In the genomic region with DNA sequence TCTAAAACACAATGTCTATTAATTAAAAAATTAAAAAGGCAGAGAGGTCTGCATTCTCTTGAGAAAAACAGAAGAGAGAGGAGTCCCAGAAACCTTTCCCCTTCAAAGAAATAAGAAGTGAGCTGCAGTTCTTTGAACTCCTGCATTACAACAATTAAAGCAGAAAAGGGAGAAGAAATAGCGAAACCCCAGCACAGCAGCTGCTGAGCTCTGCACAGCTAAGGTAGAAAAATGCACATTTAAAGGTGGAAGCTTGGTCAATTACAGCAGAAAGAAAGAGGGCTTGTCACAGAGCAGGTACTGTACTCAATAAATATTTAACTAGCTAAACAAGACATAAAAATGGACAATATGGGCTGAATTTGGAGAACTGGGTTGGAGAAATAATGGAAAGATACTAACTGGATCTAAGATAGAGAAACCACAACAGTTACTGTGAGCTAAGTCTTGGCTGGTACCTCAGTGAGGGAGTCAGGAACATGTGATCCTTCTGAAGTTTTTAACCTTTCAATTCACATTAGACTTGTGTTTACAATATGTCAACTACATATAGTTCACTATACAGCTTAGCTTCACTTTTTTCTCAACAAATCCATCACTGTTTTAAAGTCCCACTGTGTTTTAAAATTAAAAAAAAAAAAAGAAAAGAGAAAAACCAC, we compare ENCODE assay signal across 15 cellular contexts.
DNase-seq lines count a peak whose midpoint lies in the region; ATAC-seq and TF ChIP-seq lines count a peak whose summit lies in the region.
"Had no signal": no experiment of that assay in that cellular context is flagged by ENCODE, and none has a peak within 500 bp of the region (broad histone marks: within the 10 kb centered on the region; RNA-seq: fewer than 3 reads in every experiment).

No MANE protein-coding gene starts in this region.

- H3K27ac ChIP-seq in thymus (ENCODE audit: low read depth): peak overlapping the region; percentile 61
- H3K27ac ChIP-seq: BLaER1 treated with 17β-estradiol and CSF1 and Interleukin-3, amounts not matched to agents 10 nM and 100 nM had no signal

- H3K36me3 Mint-ChIP-seq in activated naive CD4-positive, alpha-beta T cell treated with anti-CD3 and anti-CD28 coated beads, Interleukin-2, amount 50 U/mL, for 24 hours: peaks cover 23% of the 10 kb centered on the region
- H3K36me3 Mint-ChIP-seq in T-cell: peaks cover 46% of the 10 kb centered on the region
- no peaks in the 10 kb centered on the region for H3K36me3 Mint-ChIP-seq in effector memory CD8-positive, alpha-beta T cell (ENCODE audit: insufficient read depth)

- no peaks in the 10 kb centered on the region for H3K27me3 Mint-ChIP-seq in activated naive CD4-positive, alpha-beta T cell treated with anti-CD3 and anti-CD28 coated beads, Interleukin-2, amount 50 U/mL, for 24 hours
- H3K27me3 Mint-ChIP-seq in T-cell: no peaks in the 10 kb centered on the region
- H3K27me3 Mint-ChIP-seq in effector memory CD8-positive, alpha-beta T cell: no peaks in the 10 kb centered on the region

- no peaks in the 10 kb centered on the region for H3K27me3 ChIP-seq in thymus (ENCODE audit: control insufficient read depth, insufficient read depth)
- H3K27me3 ChIP-seq: BLaER1 treated with 17β-estradiol and CSF1 and Interleukin-3, amounts not matched to agents 10 nM and 100 nM had no signal

- no peak for DNase-seq in activated naive CD4-positive, alpha-beta T cell (lab: John Stamatoyannopoulos, UW)
- DNase-seq in T-cell: no peak
- DNase-seq in effector memory CD8-positive, alpha-beta T cell: no peak
- no peak for DNase-seq in SKM-1 treated with dmso at 0.1 percent for 144 hours (lab: John Stamatoyannopoulos, UW; ENCODE audit: unreplicated experiment)
- no peak for DNase-seq in foreskin fibroblast
- DNase-seq: DMS79, GOT3, KBM-7, MV-4-11, NCI-H1694 treated with DMSO at 0.1 percent for 48 hours, NCI-H226, NCI-H524 had no signal

- H3K9me3 ChIP-seq in thymus (ENCODE audit: control insufficient read depth): no peaks in the 10 kb centered on the region

- no peak for TF ChIP-seq CTCF in foreskin fibroblast (IDR thresholded peaks at IDR 0.05; ENCODE audit: low read depth, low read length)

- peaks cover 6% of the 10 kb centered on the region for H3K4me1 ChIP-seq in thymus (ENCODE audit: control insufficient read depth, insufficient read depth, low read length)

- POLR2A ChIA-PET in T-cell (lab: Charles Lee): interaction anchor here (0.6 kb wide), 2 partner anchors 297 to 1035 kb away, joined by 3 read pairs; no protein-coding TSS in a partner anchor

- peak overlapping the region; percentile 6 for H3K4me3 Mint-ChIP-seq in activated naive CD4-positive, alpha-beta T cell treated with anti-CD3 and anti-CD28 coated beads, Interleukin-2, amount 50 U/mL, for 24 hours
- H3K4me3 Mint-ChIP-seq in T-cell: peak overlapping the region in 1 of 3 donors; percentile 51
- H3K4me3 Mint-ChIP-seq in effector memory CD8-positive, alpha-beta T cell: no peak overlapping the region

- WGBS in thymus: 15% methylated on average over 1 of the region's 1 CpG

- H3K27ac Mint-ChIP-seq in activated naive CD4-positive, alpha-beta T cell treated with anti-CD3 and anti-CD28 coated beads, Interleukin-2, amount 50 U/mL, for 24 hours: peak overlapping the region; percentile 2
- peak overlapping the region; percentile 53 to 68 for H3K27ac Mint-ChIP-seq in T-cell
- H3K27ac Mint-ChIP-seq in effector memory CD8-positive, alpha-beta T cell: peak overlapping the region; percentile 49 to 81

- ATAC-seq in T-cell (replicated peaks in 1 of 4): peak in 2 of 4 experiments; percentile 12 to 77
- no peak for ATAC-seq in effector memory CD8-positive, alpha-beta T cell (replicated peaks)

- CTCF ChIA-PET in T-cell (lab: Charles Lee): interaction anchor here in 1 of 2 donors (0.7 kb wide), 1 partner anchor 60 kb away, joined by 3 read pairs; no protein-coding TSS in a partner anchor

- H3K4me3 ChIP-seq in thymus (ENCODE audit: low read length): no peak overlapping the region
- no peak overlapping the region for H3K4me3 ChIP-seq in foreskin fibroblast (ENCODE audit: low read depth in 1 of 2, low read length in 2 of 2)
- H3K4me3 ChIP-seq: BLaER1 treated with 17β-estradiol and CSF1 and Interleukin-3, amounts not matched to agents 10 nM and 100 nM had no signal

- H3K36me3 ChIP-seq in thymus (ENCODE audit: control insufficient read depth, insufficient read depth): no peaks in the 10 kb centered on the region

- H3K4me1 Mint-ChIP-seq in activated naive CD4-positive, alpha-beta T cell treated with anti-CD3 and anti-CD28 coated beads, Interleukin-2, amount 50 U/mL, for 24 hours: peaks cover 74% of the 10 kb centered on the region
- peaks cover 70 to 82% (median 71%) of the 10 kb centered on the region in 3 donors for H3K4me1 Mint-ChIP-seq in T-cell
- H3K4me1 Mint-ChIP-seq in effector memory CD8-positive, alpha-beta T cell (ENCODE audit: low read depth in 2 of 2): peaks cover 28 to 36% of the 10 kb centered on the region in 2 donors

- no peaks in the 10 kb centered on the region for H3K9me3 Mint-ChIP-seq in activated naive CD4-positive, alpha-beta T cell treated with anti-CD3 and anti-CD28 coated beads, Interleukin-2, amount 50 U/mL, for 24 hours
- H3K9me3 Mint-ChIP-seq in T-cell: no peaks in the 10 kb centered on the region
- H3K9me3 Mint-ChIP-seq in effector memory CD8-positive, alpha-beta T cell: no peaks in the 10 kb centered on the region

Comparison
In these comparisons a context has a peak if more than half of its experiments do, and no peak if none do; other contexts are left out.
1. H3K27ac Mint-ChIP-seq: peak in every context shown above with its lines; median percentile 65 in effector memory CD8-positive, alpha-beta T cell; 60 in T-cell; 2 in activated naive CD4-positive, alpha-beta T cell treated with anti-CD3 and anti-CD28 coated beads, Interleukin-2, amount 50 U/mL, for 24 hours.